20 cellular contexts compared by ENCODE assay signal in genomic region chr2:188965554-188965953, GRCh38. TPM values are rescaled to one million over a fixed set of nuclear protein-coding genes. Genes with fewer than 3 reads are reported as not detected.
"Had no signal": no experiment of that assay in that cellular context is flagged by ENCODE, and none has a peak within 500 bp of the region (broad histone marks: within the 10 kb centered on the region; RNA-seq: fewer than 3 reads in every experiment).

No MANE protein-coding gene starts in this region.

- DNase-seq: activated B cell treated with CpG ODN at 0.5 μM for 24 hours; activated CD4-positive, alpha-beta memory T cell treated with anti-CD3 and anti-CD28 coated beads for 36 hours; activated CD4-positive, alpha-beta T cell treated with anti-CD3 and anti-CD28 coated beads for 4 hours; activated naive CD4-positive, alpha-beta T cell; activated naive CD8-positive, alpha-beta T cell treated with anti-CD3 and anti-CD28 coated beads for 36 hours; activated T-cell treated with anti-CD3 and anti-CD28 coated beads for 4 hours; amygdala; body of pancreas; caudate nucleus; endodermal cell; head of caudate nucleus; immature natural killer cell; kidney glomerular epithelial cell; mesendoderm; naive thymus-derived CD4-positive, alpha-beta T cell; ovary; SK-N-SH; T-cell; T-helper 9 cell; testis had no signal

- H3K4me1 ChIP-seq: testis had no signal

- H3K9me3 ChIP-seq: body of pancreas, ovary, SK-N-SH, testis had no signal

- H3K36me3 ChIP-seq: ovary had no signal

- H3K27me3 ChIP-seq: body of pancreas, ovary, testis had no signal

- H3K4me3 ChIP-seq: body of pancreas, ovary, testis had no signal

- ATAC-seq: body of pancreas; naive thymus-derived CD4-positive, alpha-beta T cell; T-cell had no signal

RNA-seq across cellular contexts. Expression of gene COL3A1, which starts 8.6 kb away (rescaled TPM):
- total RNA-seq: activated B cell treated with CpG ODN at 0.5 μM for 24 hours; activated CD4-positive, alpha-beta memory T cell treated with anti-CD3 and anti-CD28 coated beads for 36 hours; activated naive CD8-positive, alpha-beta T cell treated with anti-CD3 and anti-CD28 coated beads for 36 hours; endodermal cell had no signal
- polyA plus RNA-seq: immature natural killer cell; naive thymus-derived CD4-positive, alpha-beta T cell had no signal
